Comparison of ENCODE assay signal across 18 cellular contexts in the genomic region with DNA sequence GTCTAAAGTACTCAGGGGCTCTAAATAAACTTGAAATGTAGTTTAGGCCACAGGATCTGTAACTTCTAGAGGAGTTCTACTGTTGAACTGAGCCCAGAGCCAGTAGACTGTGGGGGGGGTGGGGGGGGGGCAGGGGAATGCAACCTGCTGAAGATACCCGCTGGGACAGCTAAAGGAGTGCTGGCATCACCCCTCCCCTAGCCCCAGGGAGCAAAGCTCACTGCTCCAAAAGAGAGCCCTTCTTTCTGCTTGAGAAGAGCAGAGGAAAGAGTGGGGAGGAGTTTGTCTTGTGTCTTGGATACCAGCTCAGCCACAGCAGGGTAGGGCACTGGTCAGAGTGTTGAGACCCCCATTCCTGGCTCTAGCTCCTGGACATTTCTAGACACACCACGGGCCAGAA.
DNase-seq lines count a peak whose midpoint lies in the region; ATAC-seq and TF ChIP-seq lines count a peak whose summit lies in the region.
"Had no signal": no experiment of that assay in that cellular context is flagged by ENCODE, and none has a peak within 500 bp of the region (broad histone marks: within the 10 kb centered on the region; RNA-seq: fewer than 3 reads in every experiment).

No MANE protein-coding gene starts in this region.

- H3K9me3 ChIP-seq in H9 (ENCODE audit: control insufficient read depth, low read depth, low read length) (no peaks in the 10 kb centered on the region), endodermal cell (ENCODE audit: control insufficient read depth, low read length) (peaks cover under 1% of the 10 kb centered on the region), iPS-18a (ENCODE audit: control insufficient read depth, low read depth, low read length) (peaks cover under 1% of the 10 kb centered on the region), neuronal stem cell (replicated peaks in 1 of 2; ENCODE audit: control insufficient read depth in 2 of 2, insufficient read depth in 1 of 2, low read depth in 1 of 2, low read length in 2 of 2) (no peaks in the 10 kb centered on the region), suprapubic skin (no peaks in the 10 kb centered on the region)
- H3K9me3 ChIP-seq: HAP-1 had no signal

- peak overlapping the region; percentile 98 for H3K27ac ChIP-seq in H9 (ENCODE audit: insufficient read length, low read depth, low read length)
- no peak overlapping the region for H3K27ac ChIP-seq in endodermal cell (ENCODE audit: low read depth, low read length)
- H3K27ac ChIP-seq in iPS-18a (ENCODE audit: low read length), result peak overlapping the region; percentile 70
- no peak overlapping the region for H3K27ac ChIP-seq in neuronal stem cell (replicated peaks; ENCODE audit: low read length)
- H3K27ac ChIP-seq in suprapubic skin, result no peak overlapping the region
- H3K27ac ChIP-seq: C4-2B, GM23248, HL-60 had no signal

- WGBS in H9 (ENCODE audit: extremely low coverage, insufficient read length, low lambda C conversion rate), result no CpG with 5 or more reads among the region's 2 CpGs
- 94 to 100% methylated on average over 1 to 2 of the region's 2 CpGs for WGBS in endodermal cell (ENCODE audit: insufficient coverage in 1 of 2, insufficient read length in 1 of 2), 2 experiments
- no CpG with 5 or more reads among the region's 2 CpGs for WGBS in neuronal stem cell (ENCODE audit: extremely low coverage in 2 of 2, insufficient read length in 2 of 2, insufficient replicate concordance in 1 of 2), 2 donors
- 63% methylated on average over 2 of the region's 2 CpGs for WGBS in suprapubic skin

- peak overlapping the region; percentile 71; the same call in 1 of the 2 replicates for H3K14ac ChIP-seq in H9 (ENCODE audit: insufficient read depth, low read length)
- no peak overlapping the region for H3K14ac ChIP-seq in neuronal stem cell (ENCODE audit: low read length)

- no peaks in the 10 kb centered on the region for H3K79me2 ChIP-seq in H9 (ENCODE audit: insufficient read depth, low read length)

- no peak overlapping the region for H4K5ac ChIP-seq in H9 (ENCODE audit: insufficient read length, low read depth, low read length)

- H3K27me3 Mint-ChIP-seq in H9 (ENCODE audit: low read depth), result no peaks in the 10 kb centered on the region; the same call in 1 of the 2 replicates
- H3K27me3 Mint-ChIP-seq in endodermal cell (ENCODE audit: insufficient read depth), result peaks cover 1% of the 10 kb centered on the region
- peaks cover 13% of the 10 kb centered on the region for H3K27me3 Mint-ChIP-seq in stimulated activated memory B cell treated with anti-CD40 and anti-IgM and Interleukin-4, amounts not matched to agents 10 μg/mL and 1 μg/mL and 100 μg/mL, for 72 hours

- H2AFZ ChIP-seq in H9 (ENCODE audit: low read length), result no peak overlapping the region
- no peak overlapping the region for H2AFZ ChIP-seq in neuronal stem cell (ENCODE audit: low read length)
- H2AFZ ChIP-seq: GM23248 had no signal

- H4K91ac ChIP-seq in H9 (ENCODE audit: insufficient read length, low read depth, low read length) (no peak overlapping the region), neuronal stem cell (ENCODE audit: low read depth, low read length, poor library complexity) (no peak overlapping the region)

- H3T11ph ChIP-seq in H9 (ENCODE audit: low read length), result no peak overlapping the region

- TF ChIP-seq CTCF in H9 (conservative IDR thresholded peaks at IDR 0.05), result no peak
- no peak for TF ChIP-seq CTCF in endodermal cell (conservative IDR thresholded peaks at IDR 0.05)
- TF ChIP-seq CTCF in suprapubic skin (IDR thresholded peaks at IDR 0.05), result no peak

- no peak overlapping the region for H2BK12ac ChIP-seq in H9 (ENCODE audit: insufficient read length, low read depth, low read length)
- no peak overlapping the region for H2BK12ac ChIP-seq in neuronal stem cell (ENCODE audit: low read length)

- H3K27ac Mint-ChIP-seq in H9, result peak overlapping the region; percentile 90 to 99 (median 96)
- H3K27ac Mint-ChIP-seq in endodermal cell, result peak overlapping the region; percentile 84
- H3K27ac Mint-ChIP-seq in stimulated activated memory B cell treated with anti-CD40 and anti-IgM and Interleukin-4, amounts not matched to agents 10 μg/mL and 1 μg/mL and 100 μg/mL, for 72 hours, result no peak overlapping the region
- H3K27ac Mint-ChIP-seq: CD4-positive, alpha-beta T cell had no signal

- peaks cover 14 to 24% of the 10 kb centered on the region in 2 experiments for H3K9me3 Mint-ChIP-seq in H9
- H3K9me3 Mint-ChIP-seq in endodermal cell, result peaks cover 15% of the 10 kb centered on the region
- peaks cover 3% of the 10 kb centered on the region for H3K9me3 Mint-ChIP-seq in stimulated activated memory B cell treated with anti-CD40 and anti-IgM and Interleukin-4, amounts not matched to agents 10 μg/mL and 1 μg/mL and 100 μg/mL, for 72 hours
- H3K9me3 Mint-ChIP-seq: CD4-positive, alpha-beta T cell had no signal

- no peaks in the 10 kb centered on the region for H4K20me1 ChIP-seq in H9 (ENCODE audit: control insufficient read depth, insufficient read depth, insufficient read length)

- DNase-seq in H9, result peak; percentile 55
- peak; percentile 68 for DNase-seq in endodermal cell
- DNase-seq in neuronal stem cell (ENCODE audit: low spot score), result no peak
- DNase-seq in pons (ENCODE audit: low spot score), result no peak
- DNase-seq in suprapubic skin (ENCODE audit: low spot score in 2 of 2), result no peak
- DNase-seq in glomerular visceral epithelial cell (ENCODE audit: extremely low spot score), result no peak
- DNase-seq: ACHN; Caco-2; CD4-positive, alpha-beta T cell; GF-D8; GM23248; IMR-90 had no signal

- ATAC-seq in stimulated activated memory B cell treated with anti-CD40 and anti-IgM and Interleukin-4, amounts not matched to agents 10 μg/mL and 1 μg/mL and 100 μg/mL, for 72 hours, result no peak
- ATAC-seq: K562 had no signal

- no peak overlapping the region for H2BK15ac ChIP-seq in H9 (ENCODE audit: low read depth, low read length)
- H2BK15ac ChIP-seq in neuronal stem cell (ENCODE audit: low read length), result no peak overlapping the region

- H3K4me1 ChIP-seq in H9 (ENCODE audit: insufficient read depth, low read length) (peaks cover 5% of the 10 kb centered on the region; the same call in 1 of the 2 replicates), endodermal cell (ENCODE audit: control insufficient read depth, insufficient read depth, low read length) (no peaks in the 10 kb centered on the region), iPS-18a (ENCODE audit: control insufficient read depth, low read depth, low read length) (peaks cover 20% of the 10 kb centered on the region), neuronal stem cell (ENCODE audit: control insufficient read depth in 2 of 2, insufficient read depth in 1 of 2, low read depth in 1 of 2, low read length in 2 of 2) (peaks cover 0 to 3% of the 10 kb centered on the region in 2 donors), suprapubic skin (no peaks in the 10 kb centered on the region)
- H3K4me1 ChIP-seq: Caco-2, HAP-1 had no signal

- H3K9ac ChIP-seq in H9 (ENCODE audit: extremely low read depth, insufficient read length, low read length) (no peak overlapping the region), endodermal cell (ENCODE audit: extremely low read depth, low read length, poor library complexity, severe bottlenecking) (no peak overlapping the region), iPS-18a (ENCODE audit: low read length) (peak overlapping the region; percentile 43), neuronal stem cell (ENCODE audit: low read depth, low read length, poor library complexity) (no peak overlapping the region)
- H3K9ac ChIP-seq: GM23248 had no signal

- no peak overlapping the region for H2BK5ac ChIP-seq in H9 (ENCODE audit: insufficient read length, low read length)
- H2BK5ac ChIP-seq in neuronal stem cell (ENCODE audit: low read length), result no peak overlapping the region

- TF ChIP-seq EP300 in suprapubic skin (IDR thresholded peaks at IDR 0.05), result no peak

- H3K4me1 Mint-ChIP-seq in H9, result peaks cover 36 to 37% of the 10 kb centered on the region in 2 experiments
- peaks cover 15% of the 10 kb centered on the region for H3K4me1 Mint-ChIP-seq in endodermal cell
- no peaks in the 10 kb centered on the region for H3K4me1 Mint-ChIP-seq in stimulated activated memory B cell treated with anti-CD40 and anti-IgM and Interleukin-4, amounts not matched to agents 10 μg/mL and 1 μg/mL and 100 μg/mL, for 72 hours

- peak overlapping the region; percentile 70 for H3K4me2 ChIP-seq in H9 (ENCODE audit: insufficient read depth, insufficient read length, low read length)
- H3K4me2 ChIP-seq in neuronal stem cell (ENCODE audit: insufficient read depth, low read length, poor library complexity, severe bottlenecking), result no peak overlapping the region

- no peaks in the 10 kb centered on the region for H3K79me1 ChIP-seq in H9 (ENCODE audit: insufficient read depth, low read depth, low read length, poor library complexity, severe bottlenecking)
- no peaks in the 10 kb centered on the region for H3K79me1 ChIP-seq in neuronal stem cell (ENCODE audit: low read depth, low read length)

- H4K8ac ChIP-seq in H9 (replicated peaks; ENCODE audit: insufficient read length, low read depth, low read length) (no peak overlapping the region), neuronal stem cell (ENCODE audit: low read depth, low read length) (no peak overlapping the region)

- H3K36me3 Mint-ChIP-seq in H9 (ENCODE audit: insufficient read depth in 1 of 3, low read depth in 3 of 3), result peaks cover 13 to 36% (median 24%) of the 10 kb centered on the region in 3 experiments
- H3K36me3 Mint-ChIP-seq in endodermal cell (ENCODE audit: low read depth), result no peaks in the 10 kb centered on the region
- H3K36me3 Mint-ChIP-seq in stimulated activated memory B cell treated with anti-CD40 and anti-IgM and Interleukin-4, amounts not matched to agents 10 μg/mL and 1 μg/mL and 100 μg/mL, for 72 hours, result no peaks in the 10 kb centered on the region

- H3K18ac ChIP-seq in H9 (ENCODE audit: insufficient read length, low read depth, low read length), result peak overlapping the region; percentile 13
- H3K18ac ChIP-seq in neuronal stem cell (ENCODE audit: low read length), result peak overlapping the region; percentile 18

- no peak overlapping the region for H3K4ac ChIP-seq in H9 (ENCODE audit: low read depth, low read length)
- H3K4ac ChIP-seq in neuronal stem cell (ENCODE audit: low read length), result no peak overlapping the region

- H2BK120ac ChIP-seq in H9 (ENCODE audit: low read depth, low read length, poor library complexity, severe bottlenecking), result peak overlapping the region; percentile 85
- no peak overlapping the region for H2BK120ac ChIP-seq in neuronal stem cell (ENCODE audit: low read depth, low read length)

- no peak for TF ChIP-seq POLR2A in suprapubic skin (IDR thresholded peaks at IDR 0.05)

- H3K4me3 ChIP-seq in endodermal cell (ENCODE audit: low read length) (no peak overlapping the region), iPS-18a (ENCODE audit: low read length) (no peak overlapping the region), neuronal stem cell (ENCODE audit: low read length in 2 of 2) (no peak overlapping the region), suprapubic skin (no peak overlapping the region)
- H3K4me3 ChIP-seq: GM23248, HAP-1, K562 had no signal

- no peak overlapping the region for H3K23ac ChIP-seq in H9 (ENCODE audit: insufficient read length, low read depth, low read length)
- H3K23ac ChIP-seq in neuronal stem cell (ENCODE audit: low read depth, low read length, poor library complexity), result no peak overlapping the region

- H3K56ac ChIP-seq in H9 (ENCODE audit: insufficient read length, low read depth, low read length), result no peak overlapping the region

- H3K23me2 ChIP-seq in H9 (ENCODE audit: insufficient read length, low read depth, low read length, poor library complexity, severe bottlenecking), result peaks cover 3% of the 10 kb centered on the region

- H3K27me3 ChIP-seq in H9 (ENCODE audit: insufficient read depth, low read length) (no peaks in the 10 kb centered on the region), endodermal cell (ENCODE audit: control insufficient read depth, insufficient read depth, low read length, poor library complexity, severe bottlenecking) (no peaks in the 10 kb centered on the region), iPS-18a (ENCODE audit: control insufficient read depth, insufficient read depth, low read length) (no peaks in the 10 kb centered on the region), neuronal stem cell (ENCODE audit: control insufficient read depth in 3 of 3, insufficient read depth in 3 of 3, low read depth in 1 of 3, low read length in 3 of 3) (no peaks in the 10 kb centered on the region), suprapubic skin (no peaks in the 10 kb centered on the region)

- H3K4me3 Mint-ChIP-seq in H9 (peak overlapping the region in 1 of 2 experiments; percentile 58; a peak in 2 of 5 replicates), endodermal cell (no peak overlapping the region)
- no peak overlapping the region for H3K4me3 Mint-ChIP-seq in stimulated activated memory B cell treated with anti-CD40 and anti-IgM and Interleukin-4, amounts not matched to agents 10 μg/mL and 1 μg/mL and 100 μg/mL, for 72 hours
- H3K4me3 Mint-ChIP-seq: CD4-positive, alpha-beta T cell had no signal

- H3K36me3 ChIP-seq in endodermal cell (ENCODE audit: control insufficient read depth, insufficient read depth, low read length) (no peaks in the 10 kb centered on the region), iPS-18a (ENCODE audit: control insufficient read depth, low read depth, low read length) (no peaks in the 10 kb centered on the region), neuronal stem cell (replicated peaks in 1 of 2; ENCODE audit: control insufficient read depth in 2 of 2, insufficient read depth in 2 of 2, low read length in 2 of 2) (no peaks in the 10 kb centered on the region), suprapubic skin (no peaks in the 10 kb centered on the region)
- H3K36me3 ChIP-seq: HAP-1 had no signal

- H2AK5ac ChIP-seq in H9 (ENCODE audit: insufficient read length, low read length) (peak overlapping the region; percentile 50), neuronal stem cell (ENCODE audit: low read depth, low read length) (no peak overlapping the region)

- H2BK20ac ChIP-seq in H9 (ENCODE audit: low read depth, low read length, poor library complexity, severe bottlenecking), result no peak overlapping the region

Comparison
In these comparisons a context has a peak if more than half of its experiments do, and no peak if none do; other contexts are left out.
1. DNase-seq: peak in H9 (single experiment) and endodermal cell (single experiment); none in neuronal stem cell (single experiment), pons (single experiment), suprapubic skin (0 of 2) and glomerular visceral epithelial cell (single experiment).
2. H3K27ac ChIP-seq: peak in H9 (single experiment) and iPS-18a (single experiment); none in endodermal cell (single experiment), neuronal stem cell (single experiment) and suprapubic skin (single experiment).